In the genomic region with DNA sequence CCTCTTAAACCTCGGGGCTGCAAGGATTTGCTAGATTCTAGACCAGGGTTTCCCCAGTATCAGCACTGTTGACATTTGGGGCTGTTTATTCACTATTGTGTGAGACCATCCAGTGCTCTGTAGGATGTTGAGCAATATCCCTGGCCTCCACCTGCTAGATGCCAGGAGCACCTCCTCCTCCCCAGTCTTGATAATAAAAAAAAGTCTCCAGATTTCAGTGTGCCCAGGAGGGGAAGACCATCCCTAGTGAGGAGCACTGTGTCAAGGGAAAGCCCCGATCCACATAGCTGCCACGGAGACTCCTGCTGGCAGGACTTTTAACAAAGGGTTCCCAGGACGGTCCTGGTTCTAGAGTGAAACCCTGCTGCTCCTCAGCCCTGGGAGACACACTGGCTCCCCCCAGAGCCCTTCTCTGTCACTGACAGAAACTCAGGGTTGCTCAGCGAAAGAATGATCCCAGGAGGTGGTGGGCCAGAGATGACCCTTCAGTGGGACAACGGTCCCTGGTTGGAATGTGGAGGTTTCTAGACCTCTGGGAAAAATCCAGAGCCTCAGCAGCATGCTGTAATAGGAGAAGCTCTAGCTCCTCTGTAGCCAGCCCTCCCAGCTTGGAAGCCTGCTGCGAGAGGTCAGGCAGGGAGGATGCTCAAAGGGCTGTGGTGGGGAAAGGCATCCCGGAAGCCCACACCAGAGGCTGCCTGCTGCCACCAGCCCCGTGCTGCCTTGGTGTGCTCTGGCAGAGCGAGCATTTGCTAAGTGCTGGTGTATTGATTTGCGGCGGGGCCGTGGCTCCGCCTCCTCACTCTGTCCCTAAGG, we compare ENCODE assay signal across 8 cellular contexts. TPM values are rescaled to one million over a fixed set of nuclear protein-coding genes. Genes with fewer than 3 reads are reported as not detected.
A peak's percentile ranks its signal among the peaks of the same experiment; 100 is the strongest.
DNase-seq lines count a peak whose midpoint lies in the region; ATAC-seq and TF ChIP-seq lines count a peak whose summit lies in the region.

No MANE protein-coding gene starts in this region.

- POLR2A ChIA-PET in CD8-positive, alpha-beta T cell (lab: Charles Lee) = no interaction called here

- peaks cover 4% of the 10 kb centered on the region for H3K4me1 Mint-ChIP-seq in neural crest cell
- H3K4me1 Mint-ChIP-seq in CD8-positive, alpha-beta T cell (ENCODE audit: low read depth) = peaks cover 2% of the 10 kb centered on the region
- H3K4me1 Mint-ChIP-seq in T-helper 17 cell = peaks cover 13% of the 10 kb centered on the region

- intact Hi-C loops in CD8-positive, alpha-beta T cell (cut with DNase I, micrococcal nuclease) = no loop called here

- H3K27me3 ChIP-seq in CD8-positive, alpha-beta T cell (ENCODE audit: insufficient read depth, low read length) = no peaks in the 10 kb centered on the region

- no peak overlapping the region for H3K4me3 ChIP-seq in CD8-positive, alpha-beta T cell (ENCODE audit: low read depth, low read length)

- no peaks in the 10 kb centered on the region for H3K36me3 ChIP-seq in CD8-positive, alpha-beta T cell (ENCODE audit: insufficient read depth, low read length)

- no peaks in the 10 kb centered on the region for H3K4me1 ChIP-seq in CD8-positive, alpha-beta T cell (ENCODE audit: insufficient read depth, low read length)

- H3K36me3 Mint-ChIP-seq in neural crest cell (ENCODE audit: low read depth) (no peaks in the 10 kb centered on the region), T-helper 17 cell (ENCODE audit: low read depth) (peaks cover 2% of the 10 kb centered on the region)
- H3K36me3 Mint-ChIP-seq in CD8-positive, alpha-beta T cell = no peaks in the 10 kb centered on the region

- ATAC-seq in GM21576 (IDR thresholded peaks at IDR 0.05; ENCODE audit: unreplicated experiment) (no peak), HG03469 (IDR thresholded peaks at IDR 0.05; ENCODE audit: unreplicated experiment) (no peak), T-helper 17 cell (no peak)
- no peak for ATAC-seq in CD8-positive, alpha-beta T cell

- no peak overlapping the region for H3K27ac ChIP-seq in CD8-positive, alpha-beta T cell (ENCODE audit: low read depth, low read length)

- CTCF ChIA-PET in CD8-positive, alpha-beta T cell (lab: Charles Lee) = interaction anchor here (1.1 to 4.6 kb wide), 3 partner anchors 21 to 117 kb away, joined by 3 to 22 read pairs (median 5); no protein-coding TSS in a partner anchor

- no peaks in the 10 kb centered on the region for H3K9me3 ChIP-seq in CD8-positive, alpha-beta T cell (ENCODE audit: low read length)
- H3K9me3 ChIP-seq in T-helper 17 cell (ENCODE audit: control insufficient read depth, low read length, poor library complexity, severe bottlenecking) = no peaks in the 10 kb centered on the region

- peaks cover 93% of the 10 kb centered on the region for H3K27me3 Mint-ChIP-seq in neural crest cell (ENCODE audit: low read depth)
- H3K27me3 Mint-ChIP-seq in CD8-positive, alpha-beta T cell (ENCODE audit: low read depth) = no peaks in the 10 kb centered on the region
- peaks cover 13% of the 10 kb centered on the region for H3K27me3 Mint-ChIP-seq in T-helper 17 cell

- TF ChIP-seq CTCF in neural crest cell (conservative IDR thresholded peaks at IDR 0.05) = peak; percentile 34
- no peak for TF ChIP-seq CTCF in CD8-positive, alpha-beta T cell (IDR thresholded peaks at IDR 0.05)

- H3K27ac Mint-ChIP-seq in neural crest cell (ENCODE audit: unreplicated experiment) (no peak overlapping the region), T-helper 17 cell (no peak overlapping the region)
- H3K27ac Mint-ChIP-seq in CD8-positive, alpha-beta T cell = no peak overlapping the region

- DNase-seq in D341Med (ENCODE audit: low spot score) = peak; percentile 58
- DNase-seq in NCI-H2107 (lab: John Stamatoyannopoulos, UW) = peak; percentile 92
- DNase-seq in dermis blood vessel endothelial cell = peak; percentile 63
- no peak for DNase-seq in neural crest cell (ENCODE audit: low read depth, low spot score)
- no peak for DNase-seq in CD8-positive, alpha-beta T cell
- no peak for DNase-seq in T-helper 17 cell

- no peak overlapping the region for H3K4me3 Mint-ChIP-seq in neural crest cell
- no peak overlapping the region for H3K4me3 Mint-ChIP-seq in CD8-positive, alpha-beta T cell
- no peak overlapping the region for H3K4me3 Mint-ChIP-seq in T-helper 17 cell

- no peaks in the 10 kb centered on the region for H3K9me3 Mint-ChIP-seq in neural crest cell
- H3K9me3 Mint-ChIP-seq in CD8-positive, alpha-beta T cell = no peaks in the 10 kb centered on the region

RNA-seq across cellular contexts. Expression of gene LYL1, which starts 20.3 kb away (rescaled TPM):
- total RNA-seq in dermis blood vessel endothelial cell (51.8 and 55.0 TPM in 2 replicates), neural crest cell (0.30 and 0.45 TPM in 2 replicates), T-helper 17 cell (10 to 100 TPM in 1 of 2 donors, 1 to 10 TPM in 1; 6.9 to 17.9 TPM)
- total RNA-seq in CD8-positive, alpha-beta T cell = under 1 TPM; 0.81 to 0.92 TPM

RNA-seq across cellular contexts. Expression of gene TRMT1, which starts 34.1 kb away (rescaled TPM):
- 44.7 and 47.0 TPM in 2 replicates for total RNA-seq in dermis blood vessel endothelial cell
- 57.1 and 58.2 TPM in 2 replicates for total RNA-seq in neural crest cell
- 10 to 100 TPM; 76.4 to 77.2 TPM for total RNA-seq in CD8-positive, alpha-beta T cell
- total RNA-seq in T-helper 17 cell = 10 to 100 TPM; 60.3 to 72.3 TPM

RNA-seq across cellular contexts. Expression of gene NACC1, which starts 35.7 kb away (rescaled TPM):
- total RNA-seq in dermis blood vessel endothelial cell (35.9 and 136 TPM in 2 replicates), neural crest cell (88.3 and 99.4 TPM in 2 replicates), T-helper 17 cell (10 to 100 TPM; 23.1 to 26.4 TPM)
- total RNA-seq in CD8-positive, alpha-beta T cell = 10 to 100 TPM; 16.8 to 20.8 TPM

Comparison
In these comparisons a context has a peak if more than half of its experiments do, and no peak if none do; other contexts are left out.
1. DNase-seq: peak in D341Med (single experiment), NCI-H2107 (single experiment) and dermis blood vessel endothelial cell (single experiment); none in neural crest cell (single experiment), CD8-positive, alpha-beta T cell (0 of 7) and T-helper 17 cell (0 of 3).